ENCODE assay signal across 22 cellular contexts in the genomic region with DNA sequence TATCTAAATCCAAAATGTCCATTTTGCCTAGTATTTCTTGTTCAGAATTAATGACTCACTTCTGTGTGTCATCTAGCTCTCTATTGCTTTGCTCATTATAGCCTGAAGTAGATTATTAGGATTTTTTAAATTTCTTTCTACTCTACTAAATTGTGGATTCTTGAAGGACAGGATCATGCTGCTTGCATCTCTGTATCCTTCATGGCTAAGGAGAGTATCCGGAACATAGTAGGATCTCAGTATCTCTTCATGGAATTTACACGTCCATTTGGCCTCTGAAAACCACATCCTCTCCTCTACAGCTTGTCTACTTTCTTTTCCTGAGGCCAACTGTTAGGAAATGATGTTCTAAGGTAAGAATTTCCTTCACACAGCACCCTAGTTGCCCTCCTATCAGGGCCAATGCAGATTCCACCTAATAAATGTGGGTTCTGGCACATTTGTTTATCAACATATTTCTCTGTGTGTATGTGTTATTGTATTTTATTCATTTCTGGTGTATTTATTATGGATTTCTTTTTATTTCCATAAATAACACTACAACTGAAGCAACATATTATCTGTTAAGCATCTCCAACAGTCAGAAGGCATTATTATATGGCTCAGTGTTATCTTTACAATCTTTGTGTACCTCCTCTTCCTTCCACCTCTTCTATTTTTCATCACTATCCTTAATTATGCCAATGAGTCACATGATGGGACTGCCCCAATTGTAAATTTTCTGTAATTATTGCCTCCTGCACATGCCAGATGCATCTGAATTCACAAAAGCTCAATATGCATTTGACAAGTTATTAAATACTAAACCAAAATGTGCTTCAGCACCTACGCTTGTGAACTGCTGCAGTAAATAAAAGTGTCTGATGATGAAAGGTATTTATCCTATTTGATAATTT.
DNase-seq lines count a peak whose midpoint lies in the region; ATAC-seq, FAIRE-seq and TF ChIP-seq lines count a peak whose summit lies in the region.
"Had no signal": no experiment of that assay in that cellular context is flagged by ENCODE, and none has a peak within 500 bp of the region (broad histone marks: within the 10 kb centered on the region; RNA-seq: fewer than 3 reads in every experiment).

No MANE protein-coding gene starts in this region.

- peak overlapping the region; percentile 40 for H3K27ac Mint-ChIP-seq in MCF 10A (ENCODE audit: low read depth, unreplicated experiment)
- no peak overlapping the region for H3K27ac Mint-ChIP-seq in activated naive CD4-positive, alpha-beta T cell treated with anti-CD3 and anti-CD28 coated beads, Interleukin-2, amount 50 U/mL, for 72 hours
- H3K27ac Mint-ChIP-seq: activated CD8-positive, alpha-beta T cell treated with anti-CD3 and anti-CD28 coated beads, Interleukin-2, amount 10 ng/mL, durations not matched to agents 7 days and 5 days; activated T-helper 1 cell treated with anti-CD3 and anti-CD28 coated beads, Interleukin-12 subunit alpha, Interleukin-12 subunit beta, Interleukin-2, Interleukin-4 antibody, amounts not matched to agents 30 ng/mL and 10 ng/mL and 1 ng/mL, durations not matched to agents 14 hours and 24 hours and 36 hours had no signal

- CTCF ChIA-PET in MCF 10A (lab: Yijun Ruan, JAX) = interaction anchor here (0.6 to 0.7 kb wide), 2 partner anchors 264 to 411 kb away, joined by 3 to 5 read pairs; no protein-coding TSS in a partner anchor

- H3K36me3 ChIP-seq in breast epithelium = no peaks in the 10 kb centered on the region
- H3K36me3 ChIP-seq: tibial nerve, WERI-Rb-1 had no signal

- POLR2A ChIA-PET in MCF 10A (lab: Yijun Ruan, JAX) = interaction anchor here (0.7 kb wide), 1 partner anchor 13 kb away, joined by 4 read pairs; no protein-coding TSS in a partner anchor

- H3K4me3 Mint-ChIP-seq in MCF 10A (ENCODE audit: unreplicated experiment) = no peak overlapping the region
- H3K4me3 Mint-ChIP-seq: activated CD8-positive, alpha-beta T cell treated with anti-CD3 and anti-CD28 coated beads, Interleukin-2, amount 10 ng/mL, durations not matched to agents 7 days and 5 days; activated T-helper 1 cell treated with anti-CD3 and anti-CD28 coated beads, Interleukin-12 subunit alpha, Interleukin-12 subunit beta, Interleukin-2, Interleukin-4 antibody, amounts not matched to agents 30 ng/mL and 10 ng/mL and 1 ng/mL, durations not matched to agents 14 hours and 24 hours and 36 hours had no signal

- H3K9me3 ChIP-seq in breast epithelium = no peaks in the 10 kb centered on the region
- H3K9me3 ChIP-seq: tibial nerve had no signal

- H3K27me3 Mint-ChIP-seq in MCF 10A (ENCODE audit: insufficient read depth, unreplicated experiment) = no peaks in the 10 kb centered on the region

- no peaks in the 10 kb centered on the region for H3K36me3 Mint-ChIP-seq in MCF 10A (ENCODE audit: insufficient read depth, unreplicated experiment)
- H3K36me3 Mint-ChIP-seq in activated naive CD4-positive, alpha-beta T cell treated with anti-CD3 and anti-CD28 coated beads, Interleukin-2, amount 50 U/mL, for 72 hours = no peaks in the 10 kb centered on the region

- no peak for ATAC-seq in activated naive CD4-positive, alpha-beta T cell treated with anti-CD3 and anti-CD28 coated beads, Interleukin-2, amount 50 U/mL, for 72 hours
- ATAC-seq: activated CD8-positive, alpha-beta T cell treated with anti-CD3 and anti-CD28 coated beads, Interleukin-2, amount 10 ng/mL, durations not matched to agents 7 days and 5 days; esophagus mucosa; left cardiac atrium had no signal

- no peaks in the 10 kb centered on the region for H3K27me3 ChIP-seq in breast epithelium
- H3K27me3 ChIP-seq: tibial nerve had no signal

- TF ChIP-seq POLR2A in breast epithelium (IDR thresholded peaks at IDR 0.05) = no peak

- H3K4me1 Mint-ChIP-seq in MCF 10A (ENCODE audit: insufficient read depth, unreplicated experiment) = peaks cover 27% of the 10 kb centered on the region

- H3K4me1 ChIP-seq in breast epithelium = no peaks in the 10 kb centered on the region
- H3K4me1 ChIP-seq: tibial nerve had no signal

- H3K4me3 ChIP-seq in breast epithelium (no peak overlapping the region), epithelial cell of esophagus (ENCODE audit: low read length) (no peak overlapping the region)
- H3K4me3 ChIP-seq: tibial nerve had no signal

- no TSS peak for BruUV-seq in MCF 10A (replicated peaks; lab: Mats Ljungman, UMichigan)

- FAIRE-seq in D721Med (lab: Jason Lieb, UNC) = no peak

- DNase-seq in MCF 10A (ENCODE audit: unreplicated experiment) (no peak), breast epithelium (ENCODE audit: low spot score in 2 of 2) (no peak), RPMI7951 (ENCODE audit: low read depth) (peak; percentile 49), epithelial cell of esophagus (ENCODE audit: low read depth) (peak; percentile 31), hypothalamus (lab: John Stamatoyannopoulos, UW) (no peak), D721Med (ENCODE audit: insufficient read length, low spot score) (no peak), dedifferentiated amniotic fluid mesenchymal stem cell (ENCODE audit: extremely low spot score) (no peak)
- DNase-seq in activated naive CD4-positive, alpha-beta T cell treated with anti-CD3 and anti-CD28 coated beads, Interleukin-2, amount 50 U/mL, for 72 hours (ENCODE audit: low spot score in 2 of 2) = no peak
- DNase-seq: 8988T; activated CD8-positive, alpha-beta T cell treated with anti-CD3 and anti-CD28 coated beads, Interleukin-2, amount 10 ng/mL, durations not matched to agents 7 days and 5 days; GDM1; hippocampal formation; KG1; left cardiac atrium; NCI-H446; OCI-M1; stimulated activated CD4-positive, alpha-beta T cell treated with anti-CD3 and anti-CD28 coated beads, Interleukin-4, amount 100 ng/mL, for 4 hours; WERI-Rb-1 had no signal

- H3K9me3 Mint-ChIP-seq in MCF 10A (ENCODE audit: unreplicated experiment) = peaks cover 7% of the 10 kb centered on the region
- H3K9me3 Mint-ChIP-seq in activated naive CD4-positive, alpha-beta T cell treated with anti-CD3 and anti-CD28 coated beads, Interleukin-2, amount 50 U/mL, for 72 hours = peaks cover 4 to 13% of the 10 kb centered on the region in 2 donors
- H3K9me3 Mint-ChIP-seq: activated T-helper 1 cell treated with anti-CD3 and anti-CD28 coated beads, Interleukin-12 subunit alpha, Interleukin-12 subunit beta, Interleukin-2, Interleukin-4 antibody, amounts not matched to agents 30 ng/mL and 10 ng/mL and 1 ng/mL, durations not matched to agents 14 hours and 24 hours and 36 hours had no signal

- intact Hi-C loops in MCF 10A (cut with micrococcal nuclease) (no loop called here), breast epithelium (cut with DNase I; ENCODE audit: low total_unique reads) (no loop called here)

- TF ChIP-seq CTCF in MCF 10A (IDR thresholded peaks at IDR 0.05; ENCODE audit: unreplicated experiment) (no peak), breast epithelium (IDR thresholded peaks at IDR 0.05) (no peak), epithelial cell of esophagus (IDR thresholded peaks at IDR 0.05; ENCODE audit: insufficient read depth, low read depth, low read length, missing control alignments) (no peak), D721Med (IDR thresholded peaks at IDR 0.05; ENCODE audit: insufficient read depth, missing control alignments) (no peak)

- H3K27ac ChIP-seq in breast epithelium = no peak overlapping the region
- H3K27ac ChIP-seq: HL-60, tibial nerve, WERI-Rb-1 had no signal

Comparison
In these comparisons a context has a peak if more than half of its experiments do, and no peak if none do; other contexts are left out.
1. DNase-seq: peak in RPMI7951 (single experiment) and epithelial cell of esophagus (single experiment); none in MCF 10A (single experiment), breast epithelium (0 of 2), hypothalamus (0 of 51), D721Med (single experiment), dedifferentiated amniotic fluid mesenchymal stem cell (single experiment) and activated naive CD4-positive, alpha-beta T cell treated with anti-CD3 and anti-CD28 coated beads, Interleukin-2, amount 50 U/mL, for 72 hours (0 of 2).